ENCODE assay signal across 17 cellular contexts in genomic region chr3:136956994-136957393, GRCh38. TPM values are rescaled to one million over a fixed set of nuclear protein-coding genes. Genes with fewer than 3 reads are reported as not detected.
"Had no signal": no experiment of that assay in that cellular context is flagged by ENCODE, and none has a peak within 500 bp of the region (broad histone marks: within the 10 kb centered on the region; RNA-seq: fewer than 3 reads in every experiment).

No MANE protein-coding gene starts in this region.

- H3K27ac Mint-ChIP-seq: activated naive CD8-positive, alpha-beta T cell; endodermal cell had no signal

- ATAC-seq: naive thymus-derived CD8-positive, alpha-beta T cell; stimulated activated naive CD8-positive, alpha-beta T cell treated with anti-CD3 and anti-CD28 coated beads, Interleukin-15, Interleukin-2, amounts not matched to agents 100 U/mL and 50 U/mL, for 24 hours had no signal

- H3K36me3 ChIP-seq: prostate gland, right atrium auricular region, tibial artery had no signal

- H3K4me3 Mint-ChIP-seq: activated naive CD8-positive, alpha-beta T cell; endodermal cell; immature natural killer cell; naive thymus-derived CD8-positive, alpha-beta T cell had no signal

- H3K9me3 Mint-ChIP-seq: endodermal cell; immature natural killer cell; naive thymus-derived CD8-positive, alpha-beta T cell had no signal

- DNase-seq: activated CD4-positive, alpha-beta T cell treated with anti-CD3 and anti-CD28 coated beads, Interleukin-2, amount 50 U/mL, for 4 hours; activated T-cell treated with anti-CD3 and anti-CD28 coated beads for 4 hours; amniotic stem cell; dorsolateral prefrontal cortex; head of caudate nucleus; immature natural killer cell; naive thymus-derived CD8-positive, alpha-beta T cell; stimulated activated CD4-positive, alpha-beta T cell treated with anti-CD3 and anti-CD28 coated beads, Interleukin-2, amount 100 ng/mL, for 24 hours; stimulated activated naive CD8-positive, alpha-beta T cell treated with anti-CD3 and anti-CD28 coated beads, Interleukin-15, Interleukin-2, amounts not matched to agents 100 U/mL and 50 U/mL, for 24 hours; substantia nigra had no signal

- H3K9me3 ChIP-seq: prostate gland, right atrium auricular region, tibial artery had no signal

- H3K27ac ChIP-seq: dorsolateral prefrontal cortex, prostate gland, right atrium auricular region, tibial artery had no signal

- H3K27me3 ChIP-seq: dorsolateral prefrontal cortex, right atrium auricular region, tibial artery had no signal

- H3K4me1 ChIP-seq: prostate gland, right atrium auricular region had no signal

- H3K27me3 Mint-ChIP-seq: activated naive CD8-positive, alpha-beta T cell; naive thymus-derived CD8-positive, alpha-beta T cell had no signal

- H3K36me3 Mint-ChIP-seq: naive thymus-derived CD8-positive, alpha-beta T cell had no signal

- H3K4me3 ChIP-seq: dorsolateral prefrontal cortex, prostate gland, right atrium auricular region, tibial artery had no signal

RNA-seq across cellular contexts. Expression of gene IL20RB, which starts 0.8 kb away (rescaled TPM):
- total RNA-seq: epithelial cell of proximal tubule, osteocyte had no signal
